In genomic region chr9:94870793-94871558, GRCh38 we compare ENCODE assay signal across 10 cellular contexts.
DNase-seq lines count a peak whose midpoint lies in the region; ATAC-seq and TF ChIP-seq lines count a peak whose summit lies in the region.
"Had no signal": no experiment of that assay in that cellular context is flagged by ENCODE, and none has a peak within 500 bp of the region (broad histone marks: within the 10 kb centered on the region; RNA-seq: fewer than 3 reads in every experiment).

No MANE protein-coding gene starts in this region.

- H3K36me3 ChIP-seq in upper lobe of left lung = no peaks in the 10 kb centered on the region

- peaks cover 9% of the 10 kb centered on the region for H3K4me1 ChIP-seq in right cardiac atrium (ENCODE audit: control insufficient read depth, insufficient read depth, low read length)
- peaks cover 24 to 70% (median 54%) of the 10 kb centered on the region in 4 donors for H3K4me1 ChIP-seq in upper lobe of left lung

- H3K27me3 ChIP-seq in right cardiac atrium (ENCODE audit: control insufficient read depth, insufficient read depth) (no peaks in the 10 kb centered on the region), upper lobe of left lung (no peaks in the 10 kb centered on the region)

- no peak for TF ChIP-seq CTCF in upper lobe of left lung (IDR thresholded peaks at IDR 0.05)

- H3K27ac ChIP-seq in right cardiac atrium (ENCODE audit: low read length) = peak overlapping the region; percentile 81
- peak overlapping the region in 3 of 4 donors; percentile 39 to 43 (median 39) for H3K27ac ChIP-seq in upper lobe of left lung

- peak; percentile 23 for DNase-seq in activated gamma-delta T cell treated with Interleukin-2 at 50 U/mL for 16 hours
- DNase-seq in activated gamma-delta T cell (lab: John Stamatoyannopoulos, UW) = no peak
- peak; percentile 37 to 38 for DNase-seq in activated T-cell treated with anti-CD3 and anti-CD28 coated beads, Interleukin-2, amount 50 U/mL, for 48 hours
- DNase-seq in right cardiac atrium = peak in 2 of 3 donors; percentile 37 to 55
- DNase-seq in upper lobe of left lung = no peak
- no peak for DNase-seq in hypothalamus (lab: John Stamatoyannopoulos, UW)
- no peak for DNase-seq in NCI-H524 (lab: John Stamatoyannopoulos, UW)
- DNase-seq: NCI-H1092 treated with DMSO at 0.1 percent for 48 hours had no signal

- 75% methylated on average over 8 of the region's 8 CpGs for WGBS in right cardiac atrium
- 85 to 88% methylated on average over 8 of the region's 8 CpGs for WGBS in upper lobe of left lung, 2 donors

- H3K4me3 ChIP-seq in right cardiac atrium (ENCODE audit: low read length) = no peak overlapping the region
- no peak overlapping the region for H3K4me3 ChIP-seq in upper lobe of left lung
- H3K4me3 ChIP-seq: GM23338 had no signal

- no peak for TF ChIP-seq POLR2A in upper lobe of left lung (IDR thresholded peaks at IDR 0.05)

- TF ChIP-seq EP300 in upper lobe of left lung (IDR thresholded peaks at IDR 0.05) = no peak

- ATAC-seq in right cardiac atrium = peak; percentile 55
- ATAC-seq in upper lobe of left lung (ENCODE audit: low FRiP score in 2 of 2) = peak in 1 of 2 donors; percentile 57
- ATAC-seq in HG03457 (IDR thresholded peaks at IDR 0.05; ENCODE audit: unreplicated experiment) = no peak
- ATAC-seq: GM23338 had no signal

- H3K9me3 ChIP-seq in right cardiac atrium (ENCODE audit: control insufficient read depth, low read length) (no peaks in the 10 kb centered on the region), upper lobe of left lung (no peaks in the 10 kb centered on the region)

- intact Hi-C loops in right cardiac atrium (cut with DNase I) = loop anchor here in 1 of 4 donors (5.0 kb wide), 1 partner anchor 136 kb away; no protein-coding TSS in a partner anchor

Comparison
In these comparisons a context has a peak if more than half of its experiments do, and no peak if none do; other contexts are left out.
1. DNase-seq: peak in activated gamma-delta T cell treated with Interleukin-2 at 50 U/mL for 16 hours (single experiment), activated T-cell treated with anti-CD3 and anti-CD28 coated beads, Interleukin-2, amount 50 U/mL, for 48 hours (2 of 2) and right cardiac atrium (2 of 3); none in activated gamma-delta T cell (single experiment), upper lobe of left lung (0 of 2), hypothalamus (0 of 51) and NCI-H524 (0 of 2).